Comparison of ENCODE assay signal across 28 cellular contexts in the genomic region with DNA sequence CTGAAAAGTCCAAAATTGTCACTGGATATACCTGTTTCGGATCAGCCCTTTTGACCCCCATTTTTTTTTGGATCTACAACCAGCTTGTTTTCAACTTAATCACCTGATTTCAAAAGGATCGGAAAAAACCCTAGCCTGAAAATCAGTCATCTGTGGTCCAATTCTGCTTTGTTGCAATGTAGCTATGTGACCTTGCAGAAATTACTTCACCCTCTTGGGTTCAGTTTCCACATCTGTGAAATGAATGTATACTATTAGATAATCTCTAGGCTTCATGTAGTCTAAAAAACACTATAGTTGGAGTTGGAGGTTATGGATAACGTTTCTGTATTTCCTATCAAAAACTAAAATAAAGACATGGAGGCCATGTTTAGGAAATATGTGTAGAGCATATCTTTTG. TPM values are rescaled to one million over a fixed set of nuclear protein-coding genes. Genes with fewer than 3 reads are reported as not detected.
"Had no signal": no experiment of that assay in that cellular context is flagged by ENCODE, and none has a peak within 500 bp of the region (broad histone marks: within the 10 kb centered on the region; RNA-seq: fewer than 3 reads in every experiment).

No MANE protein-coding gene starts in this region.

- H3K4me2 ChIP-seq: neural progenitor cell, smooth muscle cell had no signal

- DNase-seq: dermis blood vessel endothelial cell; effector memory CD4-positive, alpha-beta T cell; glutamatergic neuron; heart right ventricle; hippocampal formation; left cardiac atrium; left lung; mammary epithelial cell; mesendoderm; midbrain; naive thymus-derived CD4-positive, alpha-beta T cell; nucleus accumbens; stimulated activated CD4-positive, alpha-beta T cell treated with anti-CD3 and anti-CD28 coated beads, Interleukin-2, amount 100 ng/mL, for 24 hours; stimulated activated CD4-positive, alpha-beta T cell treated with anti-CD3 and anti-CD28 coated beads, Interleukin-4, amount 100 ng/mL, for 24 hours; stimulated activated naive CD4-positive, alpha-beta T cell treated with Interleukin-2 at 50 U/mL for 16 hours; stomach; thyroid gland; trophoblast cell had no signal

- H3K36me3 ChIP-seq: esophagus muscularis mucosa, heart right ventricle, left lung, neural progenitor cell, prostate gland, right atrium auricular region, stomach, thyroid gland had no signal

- FAIRE-seq: endothelial cell of umbilical vein, islet of Langerhans had no signal

- H3K4me3 Mint-ChIP-seq: naive thymus-derived CD4-positive, alpha-beta T cell; nephron; neural progenitor cell; stimulated activated effector memory CD8-positive, alpha-beta T cell treated with anti-CD3 and anti-CD28 coated beads, Interleukin-12 subunit alpha, Interleukin-12 subunit beta, amount 100 ng/mL, for 72 hours had no signal

- H3K9ac ChIP-seq: neural progenitor cell had no signal

- H3K27ac ChIP-seq: coronary artery, esophagus muscularis mucosa, neural progenitor cell, prostate gland, right atrium auricular region, stomach, thyroid gland had no signal

- H3K9me3 ChIP-seq: esophagus muscularis mucosa, heart right ventricle, left lung, prostate gland, right atrium auricular region, stomach, thyroid gland had no signal

- H3K27me3 ChIP-seq: esophagus muscularis mucosa, heart right ventricle, left lung, neural progenitor cell, right atrium auricular region, stomach, thyroid gland had no signal

- H3K9me3 Mint-ChIP-seq: stimulated activated effector memory CD8-positive, alpha-beta T cell treated with anti-CD3 and anti-CD28 coated beads, Interleukin-12 subunit alpha, Interleukin-12 subunit beta, amount 100 ng/mL, for 72 hours had no signal

- H3K27ac Mint-ChIP-seq: naive thymus-derived CD4-positive, alpha-beta T cell; nephron; neural progenitor cell; stimulated activated effector memory CD8-positive, alpha-beta T cell treated with anti-CD3 and anti-CD28 coated beads, Interleukin-12 subunit alpha, Interleukin-12 subunit beta, amount 100 ng/mL, for 72 hours had no signal

- H2AFZ ChIP-seq: neural progenitor cell had no signal

- H3K4me1 ChIP-seq: esophagus muscularis mucosa, neural progenitor cell, prostate gland, right atrium auricular region, stomach, thyroid gland had no signal

- H3K4me3 ChIP-seq: coronary artery, esophagus muscularis mucosa, heart right ventricle, left lung, neural progenitor cell, prostate gland, right atrium auricular region, smooth muscle cell, stomach, thyroid gland had no signal

- H3K4me1 Mint-ChIP-seq: naive thymus-derived CD4-positive, alpha-beta T cell; neural progenitor cell; stimulated activated effector memory CD8-positive, alpha-beta T cell treated with anti-CD3 and anti-CD28 coated beads, Interleukin-12 subunit alpha, Interleukin-12 subunit beta, amount 100 ng/mL, for 72 hours had no signal

- ATAC-seq: stimulated activated effector memory CD8-positive, alpha-beta T cell treated with anti-CD3 and anti-CD28 coated beads, Interleukin-12 subunit alpha, Interleukin-12 subunit beta, amount 100 ng/mL, for 72 hours had no signal

- H3K36me3 Mint-ChIP-seq: neural progenitor cell; stimulated activated effector memory CD8-positive, alpha-beta T cell treated with anti-CD3 and anti-CD28 coated beads, Interleukin-12 subunit alpha, Interleukin-12 subunit beta, amount 100 ng/mL, for 72 hours had no signal

RNA-seq across cellular contexts. Expression of gene STEAP4, which starts 37.1 kb away (rescaled TPM):
- total RNA-seq: dermis blood vessel endothelial cell, endothelial cell of umbilical vein had no signal
- polyA plus RNA-seq: endothelial cell of umbilical vein; naive thymus-derived CD4-positive, alpha-beta T cell; smooth muscle cell had no signal
